In the genomic region with DNA sequence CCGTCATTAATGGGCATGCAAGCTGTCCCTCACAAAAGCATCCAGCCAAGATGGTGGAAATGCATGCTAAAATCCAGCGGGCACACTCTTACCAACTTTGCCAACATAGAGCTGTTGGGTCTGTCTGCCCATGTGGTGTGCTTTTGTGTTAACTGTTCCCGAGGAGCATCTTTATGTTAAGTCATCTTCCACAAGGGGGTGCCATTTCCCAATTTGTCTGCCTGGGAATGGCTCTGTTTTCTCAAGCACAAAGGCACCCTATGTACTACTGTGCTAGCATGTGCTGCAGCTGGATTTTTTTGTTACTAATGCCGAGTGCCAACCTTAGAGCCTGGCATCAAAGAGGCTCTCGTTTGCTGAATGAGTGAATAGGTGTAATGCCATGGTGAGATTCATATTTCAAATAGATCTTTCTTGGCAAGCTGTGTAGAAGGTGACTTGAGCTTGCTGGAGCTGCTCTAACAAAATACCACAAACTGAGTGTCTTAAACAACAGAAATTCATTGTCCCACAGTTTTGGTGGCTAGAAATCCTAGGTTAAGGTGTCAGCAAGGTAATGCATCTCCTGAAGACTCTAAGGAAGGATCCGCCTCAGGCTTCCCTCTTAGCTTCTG, we compare ENCODE assay signal across 8 cellular contexts.
DNase-seq lines count a peak whose midpoint lies in the region; ATAC-seq and TF ChIP-seq lines count a peak whose summit lies in the region.

No MANE protein-coding gene starts in this region.

- H3K27ac ChIP-seq in psoas muscle (no peak overlapping the region), coronary artery (no peak overlapping the region)

- H3K27ac Mint-ChIP-seq in activated CD8-positive, alpha-beta T cell treated with anti-CD3 and anti-CD28 coated beads for 36 hours, result no peak overlapping the region

- POLR2A ChIA-PET in activated CD8-positive, alpha-beta T cell treated with anti-CD3 and anti-CD28 coated beads for 36 hours (lab: Charles Lee), result no interaction called here

- H3K27me3 ChIP-seq in psoas muscle (ENCODE audit: insufficient read depth in 3 of 3, low read length in 2 of 3), result no peaks in the 10 kb centered on the region

- H3K9me3 Mint-ChIP-seq in activated CD8-positive, alpha-beta T cell treated with anti-CD3 and anti-CD28 coated beads for 36 hours, result no peaks in the 10 kb centered on the region

- peak; percentile 40 for TF ChIP-seq CTCF in activated CD8-positive, alpha-beta T cell treated with anti-CD3 and anti-CD28 coated beads for 36 hours (IDR thresholded peaks at IDR 0.05)
- peak; percentile 65 for TF ChIP-seq CTCF in psoas muscle (IDR thresholded peaks at IDR 0.05)
- TF ChIP-seq CTCF in coronary artery (IDR thresholded peaks at IDR 0.05), result no peak

- H3K4me1 ChIP-seq in psoas muscle, result no peaks in the 10 kb centered on the region

- WGBS in psoas muscle, 3 donors, result 26 to 31% (median 29%) methylated on average over 6 of the region's 6 CpGs

- DNase-seq in EH (ENCODE audit: low read depth) (peak; percentile 80), NCI-H345 (lab: John Stamatoyannopoulos, UW) (peak; percentile 84), head of caudate nucleus (peak; percentile 4 to 95 (median 82)), psoas muscle (peak in 1 of 2 donors; percentile 12), coronary artery (ENCODE audit: low spot score) (no peak)
- DNase-seq in activated CD8-positive, alpha-beta T cell treated with anti-CD3 and anti-CD28 coated beads for 36 hours, result peak; percentile 62

- no peaks in the 10 kb centered on the region for H3K4me1 Mint-ChIP-seq in activated CD8-positive, alpha-beta T cell treated with anti-CD3 and anti-CD28 coated beads for 36 hours (ENCODE audit: low read depth)

- H3K9me3 ChIP-seq in psoas muscle, result no peaks in the 10 kb centered on the region

- no peak overlapping the region for H3K4me3 ChIP-seq in psoas muscle
- H3K4me3 ChIP-seq in coronary artery, result no peak overlapping the region

- intact Hi-C loops in activated CD8-positive, alpha-beta T cell treated with anti-CD3 and anti-CD28 coated beads for 36 hours (cut with micrococcal nuclease), result no loop called here
- intact Hi-C loops in head of caudate nucleus (cut with DNase I), result no loop called here
- intact Hi-C loops in psoas muscle (cut with DNase I), result loop anchor here in 1 of 2 donors (10.0 kb wide), 1 partner anchor 118 kb away; no protein-coding TSS in a partner anchor

- peak; percentile 94 for ATAC-seq in GM19438 (IDR thresholded peaks at IDR 0.05; ENCODE audit: low read depth, unreplicated experiment)
- peak; percentile 95 for ATAC-seq in HG03378 (IDR thresholded peaks at IDR 0.05; ENCODE audit: unreplicated experiment)
- ATAC-seq in activated CD8-positive, alpha-beta T cell treated with anti-CD3 and anti-CD28 coated beads for 36 hours, result no peak
- peak in 3 of 4 donors; percentile 69 to 85 (median 83) for ATAC-seq in psoas muscle

- no peak overlapping the region for H3K4me3 Mint-ChIP-seq in activated CD8-positive, alpha-beta T cell treated with anti-CD3 and anti-CD28 coated beads for 36 hours

- CTCF ChIA-PET in activated CD8-positive, alpha-beta T cell treated with anti-CD3 and anti-CD28 coated beads for 36 hours (lab: Charles Lee), result interaction anchor here (0.7 to 1.0 kb wide), 3 partner anchors 19 to 203 kb away, joined by 3 read pairs; no protein-coding TSS in a partner anchor

- no peaks in the 10 kb centered on the region for H3K27me3 Mint-ChIP-seq in activated CD8-positive, alpha-beta T cell treated with anti-CD3 and anti-CD28 coated beads for 36 hours

- H3K36me3 Mint-ChIP-seq in activated CD8-positive, alpha-beta T cell treated with anti-CD3 and anti-CD28 coated beads for 36 hours (ENCODE audit: low read depth), result no peaks in the 10 kb centered on the region

- no peaks in the 10 kb centered on the region for H3K36me3 ChIP-seq in psoas muscle (ENCODE audit: insufficient read depth in 1 of 2, low read depth in 1 of 2)
